ENCODE assay signal across 23 cellular contexts in the genomic region with DNA sequence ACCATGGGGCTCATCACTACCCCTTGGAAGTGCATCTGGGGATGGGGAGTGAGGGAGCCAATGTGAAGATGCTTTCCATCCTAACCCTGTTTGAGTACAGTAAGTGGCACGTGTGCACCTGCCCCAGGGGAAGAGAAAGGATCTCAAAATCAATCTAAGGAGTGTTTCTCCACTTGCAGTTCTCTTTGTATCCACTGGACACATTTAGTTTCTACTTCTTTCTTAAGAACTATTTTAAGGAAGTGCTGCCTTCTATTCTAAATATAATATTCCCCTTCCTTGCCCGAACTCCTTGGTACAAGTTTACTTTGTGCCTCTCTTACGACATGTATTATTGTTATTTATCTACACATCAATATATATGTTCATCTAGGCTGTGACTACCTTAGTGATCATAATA.
"Had no signal": no experiment of that assay in that cellular context is flagged by ENCODE, and none has a peak within 500 bp of the region (broad histone marks: within the 10 kb centered on the region; RNA-seq: fewer than 3 reads in every experiment).

No MANE protein-coding gene starts in this region.

- DNase-seq: activated B cell treated with CpG ODN at 0.5 μM for 24 hours; activated CD4-positive, alpha-beta T cell treated with anti-CD3 and anti-CD28 coated beads for 36 hours; activated CD4-positive, alpha-beta T cell treated with anti-CD3 and anti-CD28 coated beads, Interleukin-2, amount 50 U/mL, for 4 hours; activated CD8-positive, alpha-beta memory T cell treated with anti-CD3 and anti-CD28 coated beads, Interleukin-2, amount 50 U/mL, for 48 hours; activated effector memory CD4-positive, alpha-beta T cell treated with anti-CD3 and anti-CD28 coated beads, Interleukin-2, amount 50 U/mL, for 16 hours; activated naive CD4-positive, alpha-beta T cell treated with anti-CD3 and anti-CD28 coated beads, Interleukin-2, amount 10 ng/mL, durations not matched to agents 7 days and 5 days; activated T-cell treated with anti-CD3 and anti-CD28 coated beads, Interleukin-2, amount 50 U/mL, for 48 hours; amygdala; cortex of kidney; endodermal cell; heart right ventricle; islet precursor cell; left cardiac atrium; midbrain; natural killer cell; ovary; psoas muscle; stimulated activated CD4-positive, alpha-beta T cell treated with anti-CD3 and anti-CD28 coated beads, Interleukin-4, amount 100 ng/mL, for 24 hours; stimulated activated naive CD8-positive, alpha-beta T cell treated with anti-CD3 and anti-CD28 coated beads, Interleukin-15, Interleukin-2, amounts not matched to agents 100 U/mL and 50 U/mL, for 24 hours; T1000 had no signal

- H3K36me3 ChIP-seq: heart right ventricle, neutrophil, ovary, right atrium auricular region had no signal

- H3K4me3 ChIP-seq: heart right ventricle, ovary, psoas muscle, right atrium auricular region had no signal

- H3K27ac ChIP-seq: epithelial cell of prostate, heart right ventricle, neutrophil, ovary, psoas muscle, right atrium auricular region had no signal

- H3K27me3 ChIP-seq: heart right ventricle, neutrophil, ovary, right atrium auricular region had no signal
